ENCODE assay signal across 8 cellular contexts in the genomic region with DNA sequence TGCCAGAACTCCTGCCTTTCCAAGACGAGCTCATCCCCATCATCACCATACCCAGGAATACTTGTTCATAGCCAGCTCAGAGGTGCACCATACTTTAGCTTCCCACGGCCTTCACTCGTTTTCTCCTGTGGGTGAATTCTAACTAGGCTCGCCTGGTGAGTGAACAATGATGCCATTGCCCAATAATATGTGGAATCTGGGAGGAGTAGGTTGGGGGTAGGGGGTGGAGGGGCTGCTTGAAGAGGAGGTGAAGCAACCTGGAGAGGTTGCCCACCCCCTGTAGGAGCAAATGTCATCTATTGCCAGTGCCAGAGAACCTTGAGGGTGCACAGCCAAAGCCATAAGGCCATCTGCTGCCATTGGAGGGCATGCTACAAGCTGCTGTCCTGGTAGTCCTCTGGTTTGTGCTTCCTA. TPM values are rescaled to one million over a fixed set of nuclear protein-coding genes. Genes with fewer than 3 reads are reported as not detected.
DNase-seq lines count a peak whose midpoint lies in the region; ATAC-seq and TF ChIP-seq lines count a peak whose summit lies in the region.

No MANE protein-coding gene starts in this region.

- CTCF ChIA-PET in WTC11 (lab: Charles Lee), result interaction anchor here (1.5 kb wide), 1 partner anchor 60 kb away, joined by 3 read pairs; no protein-coding TSS in a partner anchor

- POLR2A ChIA-PET in WTC11 (lab: Charles Lee), result interaction anchor here (0.6 kb wide), 1 partner anchor 223 kb away, joined by 5 read pairs; no protein-coding TSS in a partner anchor

- no peak overlapping the region for H3K27ac ChIP-seq in iPS-18a (ENCODE audit: low read length)
- H3K27ac ChIP-seq in subcutaneous abdominal adipose tissue (ENCODE audit: low read depth, low read length), result no peak overlapping the region

- H3K4me3 Mint-ChIP-seq in T-helper 1 cell treated with Interleukin-12 subunit alpha and Interleukin-12 subunit beta and Interleukin-4 antibody, amounts not matched to agents 30 μg/mL and 1 μg/mL, for 36 hours, result peak overlapping the region; percentile 96
- H3K4me3 Mint-ChIP-seq in WTC11, result peak overlapping the region; percentile 90

- no peak for TF ChIP-seq CTCF in WTC11 (IDR thresholded peaks at IDR 0.05)

- peak overlapping the region; percentile 84 for H3K27ac Mint-ChIP-seq in T-helper 1 cell treated with Interleukin-12 subunit alpha and Interleukin-12 subunit beta and Interleukin-4 antibody, amounts not matched to agents 30 μg/mL and 1 μg/mL, for 36 hours
- 0 out of 2 replicates have a peak overlapping the region, but pooled peaks have one; percentile 44 for H3K27ac Mint-ChIP-seq in WTC11

- H3K4me1 ChIP-seq in iPS-18a (ENCODE audit: control insufficient read depth, low read depth, low read length), result peaks cover 10% of the 10 kb centered on the region
- H3K4me1 ChIP-seq in subcutaneous abdominal adipose tissue (ENCODE audit: control insufficient read depth in 5 of 5, insufficient read depth in 5 of 5, low read length in 5 of 5), result peaks cover 0 to 21% (median 17%) of the 10 kb centered on the region in 5 donors

- H3K27me3 ChIP-seq in iPS-18a (ENCODE audit: control insufficient read depth, insufficient read depth, low read length) (no peaks in the 10 kb centered on the region), subcutaneous abdominal adipose tissue (ENCODE audit: control insufficient read depth in 5 of 5, insufficient read depth in 4 of 5, low read length in 5 of 5) (no peaks in the 10 kb centered on the region)

- no peaks in the 10 kb centered on the region for H3K9me3 ChIP-seq in iPS-18a (ENCODE audit: control insufficient read depth, low read depth, low read length)
- no peaks in the 10 kb centered on the region for H3K9me3 ChIP-seq in subcutaneous abdominal adipose tissue (ENCODE audit: control insufficient read depth in 5 of 5, low read length in 5 of 5)

- no peaks in the 10 kb centered on the region for H3K36me3 ChIP-seq in iPS-18a (ENCODE audit: control insufficient read depth, low read depth, low read length)
- H3K36me3 ChIP-seq in subcutaneous abdominal adipose tissue (ENCODE audit: control insufficient read depth in 5 of 5, insufficient read depth in 5 of 5, low read length in 5 of 5), result no peaks in the 10 kb centered on the region

- ATAC-seq in WTC11 (no peak), HG03175 (IDR thresholded peaks at IDR 0.05; ENCODE audit: unreplicated experiment) (no peak), HG03442 (IDR thresholded peaks at IDR 0.05; ENCODE audit: unreplicated experiment) (no peak)

- H3K9ac ChIP-seq in iPS-18a (ENCODE audit: low read length) (peak overlapping the region; percentile 82), subcutaneous abdominal adipose tissue (ENCODE audit: low read length in 5 of 5) (peak overlapping the region in 4 of 5 donors; percentile 50 to 88 (median 76))

- peak overlapping the region; percentile 97 for H3K4me3 ChIP-seq in iPS-18a (ENCODE audit: low read length)
- H3K4me3 ChIP-seq in subcutaneous abdominal adipose tissue (ENCODE audit: low read depth in 1 of 5, low read length in 5 of 5), result peak overlapping the region; percentile 75 to 89 (median 79)

- DNase-seq in T-helper 1 cell, result no peak
- DNase-seq in WTC11 (ENCODE audit: low spot score), result no peak
- DNase-seq in OCI-M1 (lab: John Stamatoyannopoulos, UW), result no peak

- H3K9me3 Mint-ChIP-seq in T-helper 1 cell treated with Interleukin-12 subunit alpha and Interleukin-12 subunit beta and Interleukin-4 antibody, amounts not matched to agents 30 μg/mL and 1 μg/mL, for 36 hours, result no peaks in the 10 kb centered on the region
- H3K9me3 Mint-ChIP-seq in WTC11, result no peaks in the 10 kb centered on the region

- H3K4me1 Mint-ChIP-seq in T-helper 1 cell treated with Interleukin-12 subunit alpha and Interleukin-12 subunit beta and Interleukin-4 antibody, amounts not matched to agents 30 μg/mL and 1 μg/mL, for 36 hours (ENCODE audit: low read depth), result peaks cover 18% of the 10 kb centered on the region
- H3K4me1 Mint-ChIP-seq in WTC11, result peaks cover 38% of the 10 kb centered on the region

- H3K36me3 Mint-ChIP-seq in T-helper 1 cell treated with Interleukin-12 subunit alpha and Interleukin-12 subunit beta and Interleukin-4 antibody, amounts not matched to agents 30 μg/mL and 1 μg/mL, for 36 hours (ENCODE audit: low read depth), result peaks cover 2% of the 10 kb centered on the region
- H3K36me3 Mint-ChIP-seq in WTC11, result no peaks in the 10 kb centered on the region

- H3K27me3 Mint-ChIP-seq in T-helper 1 cell treated with Interleukin-12 subunit alpha and Interleukin-12 subunit beta and Interleukin-4 antibody, amounts not matched to agents 30 μg/mL and 1 μg/mL, for 36 hours (ENCODE audit: low read depth), result no peaks in the 10 kb centered on the region
- H3K27me3 Mint-ChIP-seq in WTC11 (ENCODE audit: low read depth), result no peaks in the 10 kb centered on the region; the same call in 1 of the 2 replicates

TF ChIP-seq in WTC11, 78 proteins besides CTCF, POLR2A, EP300 and RAD21:
- TF ChIP-seq OVOL2 (CRISPR knock-in tag; IDR thresholded peaks at IDR 0.05; ENCODE audit: borderline replicate concordance), result no peak
- TF ChIP-seq, protein P1, sequence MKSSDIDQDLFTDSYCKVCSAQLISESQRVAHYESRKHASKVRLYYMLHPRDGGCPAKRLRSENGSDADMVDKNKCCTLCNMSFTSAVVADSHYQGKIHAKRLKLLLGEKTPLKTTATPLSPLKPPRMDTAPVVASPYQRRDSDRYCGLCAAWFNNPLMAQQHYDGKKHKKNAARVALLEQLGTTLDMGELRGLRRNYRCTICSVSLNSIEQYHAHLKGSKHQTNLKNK (CRISPR knock-in tag; IDR thresholded peaks at IDR 0.05), result no peak
- no peak for TF ChIP-seq ESRRA (CRISPR knock-in tag; IDR thresholded peaks at IDR 0.05; ENCODE audit: borderline replicate concordance)
- TF ChIP-seq, protein P2, sequence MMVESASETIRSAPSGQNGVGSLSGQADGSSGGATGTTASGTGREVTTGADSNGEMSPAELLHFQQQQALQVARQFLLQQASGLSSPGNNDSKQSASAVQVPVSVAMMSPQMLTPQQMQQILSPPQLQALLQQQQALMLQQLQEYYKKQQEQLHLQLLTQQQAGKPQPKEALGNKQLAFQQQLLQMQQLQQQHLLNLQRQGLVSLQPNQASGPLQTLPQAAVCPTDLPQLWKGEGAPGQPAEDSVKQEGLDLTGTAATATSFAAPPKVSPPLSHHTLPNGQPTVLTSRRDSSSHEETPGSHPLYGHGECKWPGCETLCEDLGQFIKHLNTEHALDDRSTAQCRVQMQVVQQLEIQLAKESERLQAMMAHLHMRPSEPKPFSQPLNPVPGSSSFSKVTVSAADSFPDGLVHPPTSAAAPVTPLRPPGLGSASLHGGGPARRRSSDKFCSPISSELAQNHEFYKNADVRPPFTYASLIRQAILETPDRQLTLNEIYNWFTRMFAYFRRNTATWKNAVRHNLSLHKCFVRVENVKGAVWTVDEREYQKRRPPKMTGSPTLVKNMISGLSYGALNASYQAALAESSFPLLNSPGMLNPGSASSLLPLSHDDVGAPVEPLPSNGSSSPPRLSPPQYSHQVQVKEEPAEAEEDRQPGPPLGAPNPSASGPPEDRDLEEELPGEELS (CRISPR knock-in tag; IDR thresholded peaks at IDR 0.05), result no peak
- no peak for TF ChIP-seq IRF2 (CRISPR knock-in tag; IDR thresholded peaks at IDR 0.05; ENCODE audit: borderline replicate concordance, low read depth)
- TF ChIP-seq ETV6 (CRISPR knock-in tag; IDR thresholded peaks at IDR 0.05), result no peak
- TF ChIP-seq, protein P3, sequence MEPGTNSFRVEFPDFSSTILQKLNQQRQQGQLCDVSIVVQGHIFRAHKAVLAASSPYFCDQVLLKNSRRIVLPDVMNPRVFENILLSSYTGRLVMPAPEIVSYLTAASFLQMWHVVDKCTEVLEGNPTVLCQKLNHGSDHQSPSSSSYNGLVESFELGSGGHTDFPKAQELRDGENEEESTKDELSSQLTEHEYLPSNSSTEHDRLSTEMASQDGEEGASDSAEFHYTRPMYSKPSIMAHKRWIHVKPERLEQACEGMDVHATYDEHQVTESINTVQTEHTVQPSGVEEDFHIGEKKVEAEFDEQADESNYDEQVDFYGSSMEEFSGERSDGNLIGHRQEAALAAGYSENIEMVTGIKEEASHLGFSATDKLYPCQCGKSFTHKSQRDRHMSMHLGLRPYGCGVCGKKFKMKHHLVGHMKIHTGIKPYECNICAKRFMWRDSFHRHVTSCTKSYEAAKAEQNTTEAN (CRISPR knock-in tag; IDR thresholded peaks at IDR 0.05), result no peak
- TF ChIP-seq EMX1 (CRISPR knock-in tag; IDR thresholded peaks at IDR 0.05), result no peak
- TF ChIP-seq NR2C2 (CRISPR knock-in tag; IDR thresholded peaks at IDR 0.05), result no peak

RNA-seq across cellular contexts. Expression of a gene that starts 0.6 kb away (rescaled TPM):
- 20.3 to 27.7 TPM (median 26.0 TPM) in 3 replicates for total RNA-seq in WTC11 (2021)
